ENCODE assay signal across 10 cellular contexts in genomic region chr17:50853015-50853615, GRCh38. TPM values are rescaled to one million over a fixed set of nuclear protein-coding genes. Genes with fewer than 3 reads are reported as not detected.
DNase-seq lines count a peak whose midpoint lies in the region; ATAC-seq and TF ChIP-seq lines count a peak whose summit lies in the region.
"Had no signal": no experiment of that assay in that cellular context is flagged by ENCODE, and none has a peak within 500 bp of the region (broad histone marks: within the 10 kb centered on the region; RNA-seq: fewer than 3 reads in every experiment).

No MANE protein-coding gene starts in this region.

- POLR2A ChIA-PET in CD4-positive, alpha-beta memory T cell (lab: Charles Lee; ENCODE audit: partially characterized antibody), result interaction anchor here (0.8 to 6.1 kb wide), 13 partner anchors 11 to 107 kb away, joined by 3 to 218 read pairs (median 8); partner anchors contain the start of gene TOB1

- no peaks in the 10 kb centered on the region for H3K27me3 ChIP-seq in CD4-positive, alpha-beta memory T cell (ENCODE audit: insufficient read depth, low read length)
- no peaks in the 10 kb centered on the region for H3K27me3 ChIP-seq in endocrine pancreas (ENCODE audit: control insufficient read depth, insufficient read depth, low read length)
- H3K27me3 ChIP-seq: brain microvascular endothelial cell had no signal

- no peak for ATAC-seq in natural killer cell treated with Interleukin-12 subunit alpha and Interleukin-12 subunit beta and Interleukin-15 and Interleukin-18, amount 100 ng/mL, for 72 hours
- ATAC-seq in GM18858 (IDR thresholded peaks at IDR 0.05; ENCODE audit: unreplicated experiment), result no peak
- no peak for ATAC-seq in GM19455 (IDR thresholded peaks at IDR 0.05; ENCODE audit: unreplicated experiment)

- intact Hi-C loops in CD4-positive, alpha-beta memory T cell (cut with micrococcal nuclease), result loop anchor here (10.0 kb wide), 1 partner anchor 202 kb away; no protein-coding TSS in a partner anchor

- no peaks in the 10 kb centered on the region for H3K9me3 Mint-ChIP-seq in CD4-positive, alpha-beta memory T cell
- H3K9me3 Mint-ChIP-seq in HFFc6, result no peaks in the 10 kb centered on the region
- no peaks in the 10 kb centered on the region for H3K9me3 Mint-ChIP-seq in natural killer cell treated with Interleukin-12 subunit alpha and Interleukin-12 subunit beta and Interleukin-15 and Interleukin-18, amount 100 ng/mL, for 72 hours

- no peak overlapping the region for H3K4me3 ChIP-seq in CD4-positive, alpha-beta memory T cell (ENCODE audit: low read length in 2 of 2)
- peak overlapping the region; percentile 78 for H3K4me3 ChIP-seq in endocrine pancreas (ENCODE audit: control insufficient read depth, insufficient read depth, low read length)

- no peak for TF ChIP-seq CTCF in HFFc6 (IDR thresholded peaks at IDR 0.05)

- peaks cover 12 to 20% (median 15%) of the 10 kb centered on the region in 4 donors for H3K4me1 Mint-ChIP-seq in CD4-positive, alpha-beta memory T cell
- peaks cover 18% of the 10 kb centered on the region for H3K4me1 Mint-ChIP-seq in HFFc6 (ENCODE audit: low read depth)
- peaks cover 10 to 15% of the 10 kb centered on the region in 2 donors for H3K4me1 Mint-ChIP-seq in natural killer cell treated with Interleukin-12 subunit alpha and Interleukin-12 subunit beta and Interleukin-15 and Interleukin-18, amount 100 ng/mL, for 72 hours (ENCODE audit: low read depth in 2 of 2)

- H3K36me3 Mint-ChIP-seq in CD4-positive, alpha-beta memory T cell, result no peaks in the 10 kb centered on the region
- no peaks in the 10 kb centered on the region for H3K36me3 Mint-ChIP-seq in HFFc6 (ENCODE audit: low read depth)
- H3K36me3 Mint-ChIP-seq in natural killer cell treated with Interleukin-12 subunit alpha and Interleukin-12 subunit beta and Interleukin-15 and Interleukin-18, amount 100 ng/mL, for 72 hours, result no peaks in the 10 kb centered on the region

- no peak for DNase-seq in CD4-positive, alpha-beta memory T cell
- DNase-seq in HFFc6 (no peak), hippocampal formation (lab: John Stamatoyannopoulos, UW) (no peak)
- no peak for DNase-seq in natural killer cell treated with Interleukin-12 subunit alpha and Interleukin-12 subunit beta and Interleukin-15 and Interleukin-18, amount 100 ng/mL, for 72 hours (ENCODE audit: low spot score)
- DNase-seq: brain microvascular endothelial cell, lower lobe of right lung had no signal

- peak overlapping the region in 6 of 8 donors; percentile 70 to 87 (median 84) for H3K4me3 Mint-ChIP-seq in CD4-positive, alpha-beta memory T cell
- peak overlapping the region; percentile 88; the same call in 1 of the 2 replicates for H3K4me3 Mint-ChIP-seq in HFFc6
- H3K4me3 Mint-ChIP-seq in natural killer cell treated with Interleukin-12 subunit alpha and Interleukin-12 subunit beta and Interleukin-15 and Interleukin-18, amount 100 ng/mL, for 72 hours, result peak overlapping the region; percentile 71

- no peaks in the 10 kb centered on the region for H3K9me3 ChIP-seq in CD4-positive, alpha-beta memory T cell (ENCODE audit: control insufficient read depth in 1 of 2, low read length in 2 of 2)
- H3K9me3 ChIP-seq in endocrine pancreas (ENCODE audit: control insufficient read depth, low read length), result no peaks in the 10 kb centered on the region
- H3K9me3 ChIP-seq: lower lobe of right lung had no signal

- H3K36me3 ChIP-seq in CD4-positive, alpha-beta memory T cell (ENCODE audit: insufficient read depth, low read length), result no peaks in the 10 kb centered on the region
- no peaks in the 10 kb centered on the region for H3K36me3 ChIP-seq in endocrine pancreas (ENCODE audit: control insufficient read depth, insufficient read depth, low read length)
- H3K36me3 ChIP-seq: brain microvascular endothelial cell, lower lobe of right lung had no signal

- H3K9ac ChIP-seq in endocrine pancreas (ENCODE audit: control insufficient read depth, insufficient read depth, low read length), result no peak overlapping the region

- H3K27ac Mint-ChIP-seq in CD4-positive, alpha-beta memory T cell, result peak overlapping the region; percentile 47 to 97 (median 92)
- H3K27ac Mint-ChIP-seq in HFFc6, result no peak overlapping the region
- peak overlapping the region; percentile 78 to 85 for H3K27ac Mint-ChIP-seq in natural killer cell treated with Interleukin-12 subunit alpha and Interleukin-12 subunit beta and Interleukin-15 and Interleukin-18, amount 100 ng/mL, for 72 hours

- CTCF ChIA-PET in CD4-positive, alpha-beta memory T cell (lab: Charles Lee; ENCODE audit: partially characterized antibody), result interaction anchor here (0.9 to 11.3 kb wide), 40 partner anchors 11 to 311 kb away, joined by 3 to 515 read pairs (median 6); partner anchors contain the start of genes NME1, SPAG9 and TOB1

- H3K4me1 ChIP-seq in CD4-positive, alpha-beta memory T cell (ENCODE audit: insufficient read depth, low read length), result peaks cover 15% of the 10 kb centered on the region
- peaks cover 8% of the 10 kb centered on the region for H3K4me1 ChIP-seq in endocrine pancreas (ENCODE audit: control insufficient read depth, insufficient read depth, low read length)

- H3K27me3 Mint-ChIP-seq in CD4-positive, alpha-beta memory T cell, result no peaks in the 10 kb centered on the region
- H3K27me3 Mint-ChIP-seq in HFFc6 (ENCODE audit: insufficient read depth), result peaks cover 1% of the 10 kb centered on the region; the same call in 1 of the 2 replicates
- H3K27me3 Mint-ChIP-seq in natural killer cell treated with Interleukin-12 subunit alpha and Interleukin-12 subunit beta and Interleukin-15 and Interleukin-18, amount 100 ng/mL, for 72 hours, result peaks cover 0 to 9% of the 10 kb centered on the region in 2 donors

- H3K27ac ChIP-seq in CD4-positive, alpha-beta memory T cell (ENCODE audit: low read depth, low read length), result no peak overlapping the region
- H3K27ac ChIP-seq: brain microvascular endothelial cell had no signal

RNA-seq across cellular contexts. Expression of gene TOB1, which starts 13.0 kb away (rescaled TPM):
- 100 to 1,000 TPM in 1 of 2 experiments, 10 to 100 TPM in 1; 93.7 to 104 TPM for total RNA-seq in CD4-positive, alpha-beta memory T cell
- 100 to 1,000 TPM in 1 of 2 donors, 10 to 100 TPM in 1; 74.3 to 102 TPM for polyA plus RNA-seq in CD4-positive, alpha-beta memory T cell
- total RNA-seq in HFFc6 (2021; fragmentation: NEBNext Ultra II Directional; extraction: Animal tissue kit (Norgen Biotek cat#: 25700)), result 10 to 100 TPM; 76.3 to 94.1 (median 89.1) TPM
- total RNA-seq in natural killer cell treated with Interleukin-12 subunit alpha and Interleukin-12 subunit beta and Interleukin-15 and Interleukin-18, amount 100 ng/mL, for 72 hours, result 10 to 100 TPM; 12.1 to 30.7 TPM

RNA-seq across cellular contexts. Expression of gene WFIKKN2, which starts 17.7 kb away (rescaled TPM):
- not detected for total RNA-seq in CD4-positive, alpha-beta memory T cell
- polyA plus RNA-seq in CD4-positive, alpha-beta memory T cell, result not detected
- total RNA-seq in HFFc6 (2021; fragmentation: NEBNext Ultra II Directional; extraction: Animal tissue kit (Norgen Biotek cat#: 25700)), result under 1 TPM in 3 of 6 experiments, not detected in 3; 0.05 to 0.07 (median 0.05) TPM
- total RNA-seq in natural killer cell treated with Interleukin-12 subunit alpha and Interleukin-12 subunit beta and Interleukin-15 and Interleukin-18, amount 100 ng/mL, for 72 hours, result not detected
- total RNA-seq: Daoy had no signal
